ENCODE assay signal across 24 cellular contexts in the genomic region with DNA sequence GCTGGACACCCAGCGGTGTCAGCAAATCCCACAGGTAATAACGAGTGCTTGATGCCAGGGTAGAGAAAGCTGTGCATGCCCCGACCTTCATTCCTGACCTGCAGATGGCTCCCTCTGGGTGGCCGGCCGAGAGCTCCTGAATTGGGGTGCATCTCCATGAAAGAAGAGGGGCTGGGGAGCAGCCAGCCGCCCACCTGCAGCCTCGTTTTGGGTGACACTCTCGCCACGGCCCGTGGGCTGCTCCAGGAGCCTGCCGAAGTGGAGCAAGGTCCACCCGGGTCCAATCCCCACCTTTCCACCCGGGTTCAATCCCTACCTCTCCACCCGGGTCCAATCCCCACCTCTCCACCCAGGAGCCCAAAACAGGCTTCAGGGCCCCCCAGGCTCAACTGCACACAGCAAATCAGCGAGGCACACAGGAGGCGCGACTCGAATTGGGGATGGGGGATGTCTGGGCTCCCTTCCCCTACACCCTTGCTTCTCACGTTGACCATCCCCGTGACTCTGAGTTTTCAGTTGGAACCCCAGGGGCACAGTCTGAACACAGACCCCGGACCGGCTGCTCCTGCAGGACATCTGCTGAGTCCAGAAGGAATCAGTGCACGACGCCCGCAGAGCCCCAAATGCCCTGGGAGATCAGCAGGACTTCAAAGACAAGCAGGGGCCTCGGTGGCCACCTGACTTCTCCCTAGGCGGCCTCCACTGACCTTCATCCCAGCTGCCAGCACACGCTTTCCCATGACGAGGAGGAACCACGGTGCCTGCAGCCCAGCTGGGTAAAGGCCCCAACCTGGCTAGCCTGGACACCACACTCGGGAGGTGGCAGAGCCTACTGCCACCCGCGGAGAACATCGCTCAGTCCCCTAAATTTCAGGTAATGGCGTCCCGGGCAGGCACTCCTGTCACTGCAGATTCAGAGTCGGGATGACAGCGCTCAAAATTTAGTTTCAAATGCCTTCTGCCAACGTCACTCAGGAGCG.
"Had no signal": no experiment of that assay in that cellular context is flagged by ENCODE, and none has a peak within 500 bp of the region (broad histone marks: within the 10 kb centered on the region; RNA-seq: fewer than 3 reads in every experiment).

No MANE protein-coding gene starts in this region.

- H3K27me3 ChIP-seq: pancreas, right lobe of liver had no signal

- H3K4me3 ChIP-seq: dorsolateral prefrontal cortex, left lung, pancreas, right lobe of liver, thoracic aorta, tibial nerve, upper lobe of left lung, uterus had no signal

- H3K27ac ChIP-seq: dorsolateral prefrontal cortex, left lung, pancreas, right lobe of liver, thoracic aorta, tibial nerve, upper lobe of left lung, uterus had no signal

- ATAC-seq: left cardiac atrium; left lung; naive thymus-derived CD4-positive, alpha-beta T cell; pancreas; right lobe of liver; stimulated activated naive B cell treated with anti-CD40 and anti-IgM and Interleukin-4, amounts not matched to agents 10 μg/mL and 1 μg/mL and 100 μg/mL, for 72 hours had no signal

- H3K4me1 ChIP-seq: left lung, right lobe of liver, tibial nerve, upper lobe of left lung, uterus had no signal

- H3K4me1 Mint-ChIP-seq: naive thymus-derived CD4-positive, alpha-beta T cell; nephron had no signal

- H3K36me3 ChIP-seq: left lung, pancreas, right lobe of liver, thoracic aorta, tibial nerve, upper lobe of left lung, uterus had no signal

- H3K9me3 ChIP-seq: left lung, pancreas, right lobe of liver, thoracic aorta, tibial nerve, upper lobe of left lung, uterus had no signal

- FAIRE-seq: colon, frontal cortex, pancreas, small intestine had no signal

- H3K27ac Mint-ChIP-seq: naive thymus-derived CD4-positive, alpha-beta T cell; nephron; stimulated activated naive B cell treated with anti-CD40 and anti-IgM and Interleukin-4, amounts not matched to agents 10 μg/mL and 1 μg/mL and 100 μg/mL, for 72 hours; stimulated activated naive CD8-positive, alpha-beta T cell treated with anti-CD3 and anti-CD28 coated beads, Interleukin-15, Interleukin-2, amounts not matched to agents 100 ng/mL and 50 ng/mL, for 24 hours had no signal

- DNase-seq: dorsolateral prefrontal cortex; effector CD4-positive, alpha-beta T cell; left cardiac atrium; mammary epithelial cell; mesendoderm; midbrain; naive thymus-derived CD4-positive, alpha-beta T cell; occipital lobe; retina; small intestine; stimulated activated CD4-positive, alpha-beta T cell treated with anti-CD3 and anti-CD28 coated beads, Interleukin-15, amount 100 ng/mL, for 24 hours; stimulated activated CD4-positive, alpha-beta T cell treated with anti-CD3 and anti-CD28 coated beads, Interleukin-2, amount 100 ng/mL, for 48 hours; stimulated activated naive B cell treated with anti-CD40 and anti-IgM and Interleukin-4, amounts not matched to agents 10 μg/mL and 1 μg/mL and 100 μg/mL, for 72 hours; uterus had no signal

- H3K4me3 Mint-ChIP-seq: naive thymus-derived CD4-positive, alpha-beta T cell; nephron; stimulated activated naive B cell treated with anti-CD40 and anti-IgM and Interleukin-4, amounts not matched to agents 10 μg/mL and 1 μg/mL and 100 μg/mL, for 72 hours; stimulated activated naive CD8-positive, alpha-beta T cell treated with anti-CD3 and anti-CD28 coated beads, Interleukin-15, Interleukin-2, amounts not matched to agents 100 ng/mL and 50 ng/mL, for 24 hours had no signal

- H3K36me3 Mint-ChIP-seq: naive thymus-derived CD4-positive, alpha-beta T cell; stimulated activated naive B cell treated with anti-CD40 and anti-IgM and Interleukin-4, amounts not matched to agents 10 μg/mL and 1 μg/mL and 100 μg/mL, for 72 hours had no signal
